In the genomic region with DNA sequence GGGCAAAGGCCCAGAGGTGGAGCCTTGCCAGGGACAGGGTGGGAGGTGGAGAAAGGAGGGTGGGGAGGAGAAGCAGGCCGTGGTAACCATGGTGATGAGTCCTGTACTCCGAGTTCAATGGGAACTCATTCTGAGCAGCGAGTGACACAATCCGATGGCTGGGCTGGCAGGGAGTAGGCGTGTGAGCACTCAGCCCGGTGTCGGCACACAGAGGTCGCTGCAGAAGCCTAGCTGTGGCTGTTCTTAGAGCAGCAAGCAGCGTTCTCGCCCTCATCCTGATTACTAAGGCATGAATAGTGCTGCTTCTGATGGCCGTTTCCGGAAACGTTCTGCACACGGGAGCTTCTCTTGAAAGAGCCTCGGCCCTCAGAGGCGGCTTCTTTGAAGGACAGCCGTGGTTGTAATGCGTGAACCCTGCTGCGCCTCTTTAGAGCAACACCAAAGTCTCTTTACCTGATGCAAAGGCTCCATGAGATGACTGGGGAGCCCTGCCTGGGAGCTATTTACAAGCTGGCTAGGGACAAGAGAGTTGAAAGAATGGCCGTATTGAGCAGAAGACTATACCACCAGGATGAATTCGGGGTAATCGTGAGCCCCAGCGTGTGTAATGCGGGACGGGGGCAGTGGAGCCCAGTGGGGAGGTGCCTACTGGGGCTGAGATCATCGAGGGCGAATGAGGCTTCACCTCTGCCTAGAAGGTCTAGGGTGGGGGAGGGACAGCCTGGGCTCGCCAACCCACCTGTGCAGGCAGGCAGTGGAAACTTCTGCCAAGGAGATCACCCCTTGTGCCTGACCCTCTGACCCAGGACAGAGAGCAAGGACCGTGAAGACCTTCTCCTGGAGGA, we compare ENCODE assay signal across 8 cellular contexts.
A peak's percentile ranks its signal among the peaks of the same experiment; 100 is the strongest.
DNase-seq lines count a peak whose midpoint lies in the region; ATAC-seq and TF ChIP-seq lines count a peak whose summit lies in the region.

No MANE protein-coding gene starts in this region.

- no peak overlapping the region; the same call in 1 of the 2 replicates for H3K9ac ChIP-seq in HUES64 (ENCODE audit: low read depth, low read length)

- peaks cover 14% of the 10 kb centered on the region for H3K27me3 ChIP-seq in HUES64 (ENCODE audit: insufficient read depth, low read length)
- peaks cover 9% of the 10 kb centered on the region for H3K27me3 ChIP-seq in lung (ENCODE audit: control insufficient read depth, insufficient read depth)

- H3K4me3 ChIP-seq in HUES64 (ENCODE audit: low read length) (peak overlapping the region; percentile 42), lung (no peak overlapping the region), coronary artery (no peak overlapping the region)

- in situ Hi-C loops in ACHN (cut with HindIII; ENCODE audit: low pct_ligation_motif_present, low pct_unique_long_range_greater_than_20kb, low sequenced_read_pairs), result no loop called here

- H3K36me3 ChIP-seq in HUES64 (ENCODE audit: insufficient read depth, low read length) (no peaks in the 10 kb centered on the region), lung (ENCODE audit: control insufficient read depth in 2 of 2, insufficient read depth in 2 of 2, low read length in 2 of 2) (no peaks in the 10 kb centered on the region)

- ATAC-seq in lung (ENCODE audit: insufficient read depth, low FRiP score) (no peak), HG02610 (IDR thresholded peaks at IDR 0.05; ENCODE audit: unreplicated experiment) (no peak), GM21515 (IDR thresholded peaks at IDR 0.05; ENCODE audit: unreplicated experiment) (no peak), GM18502 (IDR thresholded peaks at IDR 0.05; ENCODE audit: poor library complexity, unreplicated experiment) (no peak)

- peak; percentile 22 for DNase-seq in ACHN
- peak in 43 of 56 donors; percentile 1 to 65 (median 29) for DNase-seq in amygdala (lab: John Stamatoyannopoulos, UW)
- DNase-seq in lung (ENCODE audit: low spot score), result peak; percentile 39
- DNase-seq in coronary artery (ENCODE audit: low spot score), result no peak

- no peak for TF ChIP-seq CTCF in lung (IDR thresholded peaks at IDR 0.05; ENCODE audit: control extremely low read depth, extremely low read depth)
- no peak for TF ChIP-seq CTCF in coronary artery (IDR thresholded peaks at IDR 0.05)

- H3K4me1 ChIP-seq in HUES64 (ENCODE audit: insufficient read depth, low read length), result peaks cover 15% of the 10 kb centered on the region
- no peaks in the 10 kb centered on the region for H3K4me1 ChIP-seq in lung (ENCODE audit: control insufficient read depth in 2 of 2, insufficient read depth in 2 of 2, low read length in 2 of 2)

- WGBS in HUES64, result 2% methylated on average over 29 of the region's 29 CpGs
- 5 to 8% methylated on average over 29 of the region's 29 CpGs for WGBS in lung, 2 donors

- peak overlapping the region; percentile 46; the same call in 1 of the 2 replicates for H3K27ac ChIP-seq in HUES64 (ENCODE audit: low read depth, low read length)
- no peak overlapping the region for H3K27ac ChIP-seq in lung (ENCODE audit: low read depth in 1 of 2, low read length in 1 of 2)
- no peak overlapping the region for H3K27ac ChIP-seq in coronary artery

- H3K9me3 ChIP-seq in HUES64 (ENCODE audit: insufficient read depth, low read depth, low read length) (no peaks in the 10 kb centered on the region), lung (ENCODE audit: control insufficient read depth in 2 of 2, insufficient read depth in 1 of 2, low read length in 1 of 2) (peaks cover 0 to 3% of the 10 kb centered on the region in 2 donors)
